ENCODE assay signal across 13 cellular contexts in the genomic region with DNA sequence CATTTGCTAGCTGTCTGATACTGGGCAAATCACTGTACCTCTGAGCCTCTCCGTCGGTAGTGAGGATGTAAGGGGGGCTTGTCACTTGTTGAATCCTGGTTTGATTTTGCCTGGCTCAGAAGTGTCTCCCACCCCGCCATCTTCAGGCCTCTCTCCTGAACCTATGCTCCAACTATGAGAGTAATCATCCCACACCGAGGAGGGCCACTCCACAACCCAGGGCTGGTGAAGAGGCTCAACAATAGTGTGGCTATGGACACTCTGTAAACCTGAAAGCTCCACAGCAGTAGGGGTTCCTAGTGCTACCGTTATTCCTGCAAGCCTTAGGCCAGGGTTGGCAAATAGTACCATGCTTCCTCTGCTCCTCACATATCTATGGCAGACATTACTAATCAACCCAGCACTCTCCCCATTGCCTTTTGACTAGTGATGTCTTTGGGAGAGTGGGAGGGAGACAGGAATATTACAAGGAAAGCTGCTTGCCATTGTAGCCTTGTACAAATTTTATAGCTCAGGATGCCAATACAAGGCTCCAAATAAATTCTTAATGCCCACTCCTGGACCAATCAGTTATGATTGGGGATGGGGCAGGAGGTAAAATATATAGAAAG.
DNase-seq lines count a peak whose midpoint lies in the region; ATAC-seq, FAIRE-seq and TF ChIP-seq lines count a peak whose summit lies in the region.
"Had no signal": no experiment of that assay in that cellular context is flagged by ENCODE, and none has a peak within 500 bp of the region (broad histone marks: within the 10 kb centered on the region; RNA-seq: fewer than 3 reads in every experiment).

No MANE protein-coding gene starts in this region.

- H3K36me3 ChIP-seq in HUES6 (ENCODE audit: control insufficient read depth, insufficient read depth, low read length), result no peaks in the 10 kb centered on the region
- no peaks in the 10 kb centered on the region for H3K36me3 ChIP-seq in GM12878 (ENCODE audit: control insufficient read depth in 2 of 2, insufficient read depth in 2 of 2, low read length in 1 of 2)
- no peaks in the 10 kb centered on the region for H3K36me3 ChIP-seq in hepatocyte (replicated peaks; ENCODE audit: insufficient read depth, low read depth)
- no peaks in the 10 kb centered on the region for H3K36me3 ChIP-seq in stomach smooth muscle (ENCODE audit: control insufficient read depth in 2 of 2, insufficient read depth in 2 of 2, low read length in 2 of 2)
- H3K36me3 ChIP-seq: heart left ventricle had no signal

- RAD21 ChIA-PET in GM12878 (lab: Charles Lee; ENCODE audit: unreplicated experiment), result no interaction called here

- peaks cover 22% of the 10 kb centered on the region; the same call in 1 of the 2 replicates for H3K4me1 ChIP-seq in HUES6 (ENCODE audit: control insufficient read depth, insufficient read depth, low read length)
- no peaks in the 10 kb centered on the region for H3K4me1 ChIP-seq in GM12878 (ENCODE audit: control insufficient read depth, insufficient read depth, low read length)
- no peaks in the 10 kb centered on the region for H3K4me1 ChIP-seq in hepatocyte (ENCODE audit: insufficient read depth)
- peaks cover 50% of the 10 kb centered on the region for H3K4me1 ChIP-seq in stomach smooth muscle (ENCODE audit: control insufficient read depth, insufficient read depth, low read length)

- H3K27ac ChIP-seq in HUES6 (ENCODE audit: low read depth, low read length) (no peak overlapping the region), GM12878 (ENCODE audit: control insufficient read depth, insufficient read depth) (no peak overlapping the region), hepatocyte (peak overlapping the region; percentile 60), stomach smooth muscle (ENCODE audit: low read length) (peak overlapping the region; percentile 85)

- no peaks in the 10 kb centered on the region for H3K79me2 ChIP-seq in GM12878 (ENCODE audit: control insufficient read depth, insufficient read depth, low read length)
- H3K79me2 ChIP-seq in hepatocyte, result no peaks in the 10 kb centered on the region

- peaks cover 8% of the 10 kb centered on the region for H3K27me3 Mint-ChIP-seq in activated CD4-positive, alpha-beta memory T cell treated with anti-CD3 and anti-CD28 coated beads for 36 hours
- peaks cover 8% of the 10 kb centered on the region for H3K27me3 Mint-ChIP-seq in activated CD8-positive, alpha-beta T cell treated with anti-CD3 and anti-CD28 coated beads, Interleukin-2, amount 10 ng/mL, durations not matched to agents 7 days and 5 days (ENCODE audit: low read depth)

- WGBS in GM12878 (ENCODE audit: insufficient coverage, insufficient replicate concordance, low lambda C conversion rate, missing lambda C conversion rate), result 37% methylated on average over 5 of the region's 5 CpGs
- 77% methylated on average over 5 of the region's 5 CpGs for WGBS in hepatocyte (ENCODE audit: low lambda C conversion rate, missing lambda C conversion rate)

- TF ChIP-seq RAD21 in GM12878 (IDR thresholded peaks at IDR 0.05; ENCODE audit: insufficient read depth, low read depth, low read length), result no peak

- H3K4me3 Mint-ChIP-seq in activated CD4-positive, alpha-beta memory T cell treated with anti-CD3 and anti-CD28 coated beads for 36 hours, result no peak overlapping the region
- no peak overlapping the region for H3K4me3 Mint-ChIP-seq in activated CD8-positive, alpha-beta T cell treated with anti-CD3 and anti-CD28 coated beads, Interleukin-2, amount 10 ng/mL, durations not matched to agents 7 days and 5 days

- SMC1A ChIA-PET in GM12878 (lab: Charles Lee; ENCODE audit: uncharacterized antibody, unreplicated experiment), result no interaction called here

- CTCF ChIA-PET in GM12878 (lab: Yijun Ruan, JAX), result interaction anchor here (0.6 kb wide), 1 partner anchor 674 kb away, joined by 3 read pairs; no protein-coding TSS in a partner anchor
- CTCF ChIA-PET in activated CD4-positive, alpha-beta memory T cell treated with anti-CD3 and anti-CD28 coated beads for 36 hours (lab: Charles Lee), result no interaction called here
- CTCF ChIA-PET in activated CD8-positive, alpha-beta T cell treated with anti-CD3 and anti-CD28 coated beads, Interleukin-2, amount 10 ng/mL, durations not matched to agents 7 days and 5 days (lab: Charles Lee), result interaction anchor here (1.5 kb wide), 1 partner anchor 209 kb away, joined by 4 read pairs; no protein-coding TSS in a partner anchor

- H3K9ac ChIP-seq in HUES6 (ENCODE audit: low read length) (peak overlapping the region; percentile 17), GM12878 (ENCODE audit: control insufficient read depth, insufficient read depth, low read length) (no peak overlapping the region), stomach smooth muscle (ENCODE audit: low read length in 2 of 2) (peak overlapping the region; percentile 42 to 46)

- no peak overlapping the region for H3K27ac Mint-ChIP-seq in activated CD4-positive, alpha-beta memory T cell treated with anti-CD3 and anti-CD28 coated beads for 36 hours
- no peak overlapping the region for H3K27ac Mint-ChIP-seq in activated CD8-positive, alpha-beta T cell treated with anti-CD3 and anti-CD28 coated beads, Interleukin-2, amount 10 ng/mL, durations not matched to agents 7 days and 5 days

- H3K4me1 Mint-ChIP-seq in activated CD4-positive, alpha-beta memory T cell treated with anti-CD3 and anti-CD28 coated beads for 36 hours (ENCODE audit: low read depth), result no peaks in the 10 kb centered on the region
- no peaks in the 10 kb centered on the region for H3K4me1 Mint-ChIP-seq in activated CD8-positive, alpha-beta T cell treated with anti-CD3 and anti-CD28 coated beads, Interleukin-2, amount 10 ng/mL, durations not matched to agents 7 days and 5 days (ENCODE audit: low read depth)

- H4K20me1 ChIP-seq in GM12878 (ENCODE audit: control insufficient read depth, insufficient read depth) (no peaks in the 10 kb centered on the region), hepatocyte (ENCODE audit: insufficient read depth, poor library complexity, severe bottlenecking) (no peaks in the 10 kb centered on the region)

- intact Hi-C loops in GM12878 (cut with micrococcal nuclease; ENCODE audit: unreplicated experiment), result no loop called here
- intact Hi-C loops in activated CD4-positive, alpha-beta memory T cell treated with anti-CD3 and anti-CD28 coated beads for 36 hours (cut with micrococcal nuclease), result no loop called here

- POLR2A ChIA-PET in GM12878 (lab: Charles Lee), result no interaction called here
- POLR2A ChIA-PET in activated CD4-positive, alpha-beta memory T cell treated with anti-CD3 and anti-CD28 coated beads for 36 hours (lab: Charles Lee), result no interaction called here
- POLR2A ChIA-PET in activated CD8-positive, alpha-beta T cell treated with anti-CD3 and anti-CD28 coated beads, Interleukin-2, amount 10 ng/mL, durations not matched to agents 7 days and 5 days (lab: Charles Lee), result no interaction called here

- no peak overlapping the region for H3K4me3 ChIP-seq in HUES6 (ENCODE audit: low read depth, low read length)
- no peak overlapping the region for H3K4me3 ChIP-seq in GM12878
- H3K4me3 ChIP-seq in hepatocyte, result no peak overlapping the region
- no peak overlapping the region for H3K4me3 ChIP-seq in stomach smooth muscle (ENCODE audit: low read length in 2 of 2)
- H3K4me3 ChIP-seq: heart left ventricle had no signal

- no peak overlapping the region for H2AFZ ChIP-seq in GM12878 (ENCODE audit: control insufficient read depth, low read depth, low read length)
- no peak overlapping the region for H2AFZ ChIP-seq in hepatocyte

- H3K4me2 ChIP-seq in GM12878 (ENCODE audit: control insufficient read depth, insufficient read depth) (no peak overlapping the region), hepatocyte (no peak overlapping the region)

- in situ Hi-C loops in GM12878 (cut with MboI), result no loop called here

- DNase-seq in GM12878 (ENCODE audit: low read depth, low spot score) (no peak), hepatocyte (ENCODE audit: low spot score) (no peak)
- DNase-seq in activated CD4-positive, alpha-beta memory T cell treated with anti-CD3 and anti-CD28 coated beads for 36 hours, result no peak
- no peak for DNase-seq in stimulated activated CD8-positive, alpha-beta memory T cell treated with anti-CD3 and anti-CD28 coated beads, Interleukin-4, amount 100 ng/mL, for 48 hours
- DNase-seq in activated CD8-positive, alpha-beta T cell treated with anti-CD3 and anti-CD28 coated beads, Interleukin-2, amount 10 ng/mL, durations not matched to agents 7 days and 5 days, result no peak
- DNase-seq: activated CD4-positive, alpha-beta T cell treated with anti-CD3 and anti-CD28 coated beads for 48 hours; activated gamma-delta T cell treated with Interleukin-2 at 50 U/mL for 16 hours; heart left ventricle; NCI-H1092 had no signal

- no peak for TF ChIP-seq CTCF in GM12878 (IDR thresholded peaks at IDR 0.05 in 2 of 3, conservative IDR thresholded peaks at IDR 0.05 in 1 of 3; ENCODE audit: control insufficient read depth in 2 of 3, extremely low read depth in 1 of 3, insufficient read depth in 1 of 3, low read depth in 3 of 3, low read length in 3 of 3)
- TF ChIP-seq CTCF in hepatocyte (IDR thresholded peaks at IDR 0.05; ENCODE audit: poor library complexity), result no peak

- BruUV-seq in GM12878 (replicated peaks; lab: Mats Ljungman, UMichigan), result no TSS peak

- no peak for FAIRE-seq in GM12878 (lab: Jason Lieb, UNC)

- H3K9me3 Mint-ChIP-seq in activated CD4-positive, alpha-beta memory T cell treated with anti-CD3 and anti-CD28 coated beads for 36 hours, result no peaks in the 10 kb centered on the region
- no peaks in the 10 kb centered on the region for H3K9me3 Mint-ChIP-seq in activated CD8-positive, alpha-beta T cell treated with anti-CD3 and anti-CD28 coated beads, Interleukin-2, amount 10 ng/mL, durations not matched to agents 7 days and 5 days (ENCODE audit: insufficient read depth)

- H3K9me3 ChIP-seq in HUES6 (ENCODE audit: control insufficient read depth, insufficient read depth, low read depth, low read length), result no peaks in the 10 kb centered on the region
- H3K9me3 ChIP-seq in GM12878 (replicated peaks; ENCODE audit: control insufficient read depth, insufficient read depth, low read length), result no peaks in the 10 kb centered on the region
- no peaks in the 10 kb centered on the region for H3K9me3 ChIP-seq in hepatocyte (ENCODE audit: low read depth)
- H3K9me3 ChIP-seq in stomach smooth muscle (ENCODE audit: control insufficient read depth in 2 of 2, low read length in 2 of 2), result no peaks in the 10 kb centered on the region
- H3K9me3 ChIP-seq: Caco-2, heart left ventricle had no signal

- no peak for ATAC-seq in GM12878
- no peak for ATAC-seq in GM21576 (IDR thresholded peaks at IDR 0.05; ENCODE audit: unreplicated experiment)
- ATAC-seq in activated CD8-positive, alpha-beta T cell treated with anti-CD3 and anti-CD28 coated beads, Interleukin-2, amount 10 ng/mL, durations not matched to agents 7 days and 5 days, result no peak

- H3K27me3 ChIP-seq in HUES6 (ENCODE audit: control insufficient read depth, insufficient read depth, low read length) (no peaks in the 10 kb centered on the region), GM12878 (replicated peaks in 1 of 2; ENCODE audit: control insufficient read depth in 2 of 2, insufficient read depth in 2 of 2, low read length in 1 of 2) (peaks cover 0 to 4% of the 10 kb centered on the region in 2 experiments; a peak in 2 of 4 replicates), hepatocyte (no peaks in the 10 kb centered on the region), stomach smooth muscle (ENCODE audit: control insufficient read depth in 1 of 2, insufficient read depth in 2 of 2, low read length in 2 of 2) (no peaks in the 10 kb centered on the region)
- H3K27me3 ChIP-seq: heart left ventricle had no signal

- no peak for TF ChIP-seq POLR2A in GM12878 (IDR thresholded peaks at IDR 0.05; ENCODE audit: low read depth, low read length)

- TF ChIP-seq EP300 in GM12878 (IDR thresholded peaks at IDR 0.05; ENCODE audit: borderline replicate concordance in 1 of 2, control insufficient read depth in 1 of 2, low read depth in 2 of 2, low read length in 2 of 2), result no peak

- no peaks in the 10 kb centered on the region for H3K36me3 Mint-ChIP-seq in activated CD4-positive, alpha-beta memory T cell treated with anti-CD3 and anti-CD28 coated beads for 36 hours
- H3K36me3 Mint-ChIP-seq in activated CD8-positive, alpha-beta T cell treated with anti-CD3 and anti-CD28 coated beads, Interleukin-2, amount 10 ng/mL, durations not matched to agents 7 days and 5 days (ENCODE audit: low read depth), result no peaks in the 10 kb centered on the region

- H3K9me2 ChIP-seq in hepatocyte (replicated peaks; ENCODE audit: insufficient read depth), result no peaks in the 10 kb centered on the region

Comparison
In these comparisons a context has a peak if more than half of its experiments do, and no peak if none do; other contexts are left out.
1. H3K27ac ChIP-seq: peak in hepatocyte (single experiment) and stomach smooth muscle (single experiment); none in HUES6 (single experiment) and GM12878 (single experiment).